ENCODE assay signal across 19 cellular contexts in genomic region chr3:123153124-123153523, GRCh38. TPM values are rescaled to one million over a fixed set of nuclear protein-coding genes. Genes with fewer than 3 reads are reported as not detected.
A peak's percentile ranks its signal among the peaks of the same experiment; 100 is the strongest.
DNase-seq lines count a peak whose midpoint lies in the region; ATAC-seq, FAIRE-seq and TF ChIP-seq lines count a peak whose summit lies in the region.
"Had no signal": no experiment of that assay in that cellular context is flagged by ENCODE, and none has a peak within 500 bp of the region (broad histone marks: within the 10 kb centered on the region; RNA-seq: fewer than 3 reads in every experiment).

No MANE protein-coding gene starts in this region.

- H3K4me3 Mint-ChIP-seq in CD14-positive monocyte (peak overlapping the region in 1 of 2 donors; percentile 59), endodermal cell (no peak overlapping the region)
- H3K4me3 Mint-ChIP-seq: activated CD4-positive, alpha-beta T cell treated with anti-CD3 and anti-CD28 coated beads, Interleukin-2, amount 10 ng/mL, durations not matched to agents 24 days and 14 days; activated naive CD8-positive, alpha-beta T cell had no signal

- no peak overlapping the region for H3K9ac ChIP-seq in endodermal cell (ENCODE audit: extremely low read depth, low read length, poor library complexity, severe bottlenecking)
- no peak overlapping the region for H3K9ac ChIP-seq in trophoblast cell (ENCODE audit: low read length)

- TF ChIP-seq POLR2A in esophagus muscularis mucosa (IDR thresholded peaks at IDR 0.05; ENCODE audit: low read depth), result no peak

- no peak overlapping the region for H3K18ac ChIP-seq in trophoblast cell (ENCODE audit: low read length)

- H3K9me3 Mint-ChIP-seq in CD14-positive monocyte (peaks cover 1 to 8% (median 4%) of the 10 kb centered on the region in 7 donors), endodermal cell (no peaks in the 10 kb centered on the region)

- H3K36me3 Mint-ChIP-seq in CD14-positive monocyte, result peaks cover 37 to 59% of the 10 kb centered on the region in 2 donors
- peaks cover 51% of the 10 kb centered on the region for H3K36me3 Mint-ChIP-seq in endodermal cell (ENCODE audit: low read depth)

- no peak overlapping the region for H2AFZ ChIP-seq in trophoblast cell (ENCODE audit: insufficient read depth, low read length, poor library complexity)

- H3K4me1 Mint-ChIP-seq in CD14-positive monocyte (peaks cover 38% of the 10 kb centered on the region), endodermal cell (peaks cover 19% of the 10 kb centered on the region)

- H3K23ac ChIP-seq in trophoblast cell (ENCODE audit: low read length), result no peak overlapping the region

- ATAC-seq in HG03095 (IDR thresholded peaks at IDR 0.05; ENCODE audit: unreplicated experiment) (no peak), HG03378 (IDR thresholded peaks at IDR 0.05; ENCODE audit: unreplicated experiment) (no peak)
- ATAC-seq: psoas muscle had no signal

- H3K4me2 ChIP-seq in trophoblast cell (ENCODE audit: low read length), result no peak overlapping the region

- no peaks in the 10 kb centered on the region for H3K4me1 ChIP-seq in endodermal cell (ENCODE audit: control insufficient read depth, insufficient read depth, low read length)
- no peaks in the 10 kb centered on the region for H3K4me1 ChIP-seq in trophoblast cell (ENCODE audit: control insufficient read depth in 1 of 2, insufficient read depth in 2 of 2, low read length in 2 of 2)
- no peaks in the 10 kb centered on the region for H3K4me1 ChIP-seq in esophagus muscularis mucosa
- H3K4me1 ChIP-seq: psoas muscle had no signal

- H3K27ac ChIP-seq in endodermal cell (ENCODE audit: low read depth, low read length), result peak overlapping the region; percentile 81
- no peak overlapping the region for H3K27ac ChIP-seq in trophoblast cell (ENCODE audit: low read depth, low read length)
- no peak overlapping the region for H3K27ac ChIP-seq in esophagus muscularis mucosa (replicated peaks in 1 of 4)
- H3K27ac ChIP-seq: brain microvascular endothelial cell, psoas muscle had no signal

- no peak overlapping the region for H3K4ac ChIP-seq in trophoblast cell (ENCODE audit: low read depth, low read length)

- TF ChIP-seq CTCF in CD14-positive monocyte (IDR thresholded peaks at IDR 0.05) (no peak), endodermal cell (conservative IDR thresholded peaks at IDR 0.05) (no peak), esophagus muscularis mucosa (IDR thresholded peaks at IDR 0.05) (no peak)

- intact Hi-C loops in CD14-positive monocyte (cut with micrococcal nuclease), result loop anchor here in 1 of 2 donors (5.0 kb wide), 1 partner anchor 44 kb away; no protein-coding TSS in a partner anchor
- intact Hi-C loops in esophagus muscularis mucosa (cut with DNase I), result no loop called here

- H3K9me3 ChIP-seq in endodermal cell (ENCODE audit: control insufficient read depth, low read length) (no peaks in the 10 kb centered on the region), trophoblast cell (ENCODE audit: insufficient read depth, low read depth, low read length) (no peaks in the 10 kb centered on the region), esophagus muscularis mucosa (no peaks in the 10 kb centered on the region)
- H3K9me3 ChIP-seq: psoas muscle had no signal

- 79 to 95% methylated on average over 2 of the region's 2 CpGs for WGBS in endodermal cell (ENCODE audit: insufficient coverage in 1 of 2, insufficient read length in 1 of 2), 2 experiments
- WGBS in trophoblast cell (ENCODE audit: extremely low coverage, insufficient coverage, insufficient read length), result no CpG with 5 or more reads among the region's 2 CpGs
- WGBS in esophagus muscularis mucosa, result 93% methylated on average over 2 of the region's 2 CpGs

- H3K27ac Mint-ChIP-seq in CD14-positive monocyte, result peak overlapping the region; percentile 79 to 95 (median 87)
- H3K27ac Mint-ChIP-seq in endodermal cell, result no peak overlapping the region

- H3K27me3 ChIP-seq in endodermal cell (ENCODE audit: control insufficient read depth, insufficient read depth, low read length, poor library complexity, severe bottlenecking), result no peaks in the 10 kb centered on the region
- no peaks in the 10 kb centered on the region for H3K27me3 ChIP-seq in trophoblast cell (ENCODE audit: insufficient read depth, low read length)
- no peaks in the 10 kb centered on the region for H3K27me3 ChIP-seq in esophagus muscularis mucosa
- H3K27me3 ChIP-seq: brain microvascular endothelial cell had no signal

- peak; percentile 55 for FAIRE-seq in GM19239 (lab: Jason Lieb, UNC)
- FAIRE-seq: G401.6 had no signal

- H3K4me3 ChIP-seq in endodermal cell (ENCODE audit: low read length), result no peak overlapping the region
- no peak overlapping the region for H3K4me3 ChIP-seq in trophoblast cell (ENCODE audit: low read depth, low read length)
- H3K4me3 ChIP-seq in esophagus muscularis mucosa, result no peak overlapping the region
- H3K4me3 ChIP-seq: psoas muscle had no signal

- peaks cover 0 to 3% (median 0%) of the 10 kb centered on the region in 3 donors for H3K27me3 Mint-ChIP-seq in CD14-positive monocyte (ENCODE audit: low read depth in 3 of 3)
- H3K27me3 Mint-ChIP-seq in endodermal cell (ENCODE audit: insufficient read depth), result no peaks in the 10 kb centered on the region
- H3K27me3 Mint-ChIP-seq: activated CD4-positive, alpha-beta T cell treated with anti-CD3 and anti-CD28 coated beads, Interleukin-2, amount 10 ng/mL, durations not matched to agents 24 days and 14 days; activated naive CD8-positive, alpha-beta T cell had no signal

- H3K14ac ChIP-seq in trophoblast cell (ENCODE audit: low read length), result no peak overlapping the region

- no peak overlapping the region for H2BK5ac ChIP-seq in trophoblast cell (ENCODE audit: low read depth, low read length, poor library complexity)

- no peak overlapping the region for H2AK5ac ChIP-seq in trophoblast cell (ENCODE audit: low read length)

- DNase-seq in CD14-positive monocyte (ENCODE audit: low spot score) (no peak), GM19239 (ENCODE audit: insufficient read length, low spot score) (no peak), NAMALWA (ENCODE audit: low spot score) (peak; percentile 80), endodermal cell (no peak), trophoblast cell (no peak), esophagus muscularis mucosa (ENCODE audit: extremely low spot score) (no peak)
- DNase-seq: activated CD4-positive, alpha-beta T cell treated with anti-CD3 and anti-CD28 coated beads, Interleukin-2, amount 10 ng/mL, durations not matched to agents 24 days and 14 days; brain microvascular endothelial cell; left cardiac atrium; NCI-H2081 treated with DMSO at 0.1 percent for 48 hours; NCI-H69; psoas muscle; RPMI8226; stimulated activated CD4-positive, alpha-beta T cell treated with anti-CD3 and anti-CD28 coated beads, Interleukin-12 subunit alpha, Interleukin-12 subunit beta, amount 100 ng/mL, for 4 hours; T-helper 2 cell had no signal

- no peaks in the 10 kb centered on the region for H3K79me1 ChIP-seq in trophoblast cell (ENCODE audit: low read length)

- no peak for TF ChIP-seq EP300 in esophagus muscularis mucosa (IDR thresholded peaks at IDR 0.05)

- H3K36me3 ChIP-seq in endodermal cell (ENCODE audit: control insufficient read depth, insufficient read depth, low read length) (peaks cover 90% of the 10 kb centered on the region), trophoblast cell (ENCODE audit: control insufficient read depth in 1 of 2, insufficient read depth in 2 of 2, low read length in 2 of 2) (peaks cover 70 to 72% of the 10 kb centered on the region in 2 experiments), esophagus muscularis mucosa (peaks cover 11 to 92% (median 65%) of the 10 kb centered on the region in 4 donors)

- no peak overlapping the region for H2BK120ac ChIP-seq in trophoblast cell (ENCODE audit: insufficient read depth, low read length, poor library complexity)

- H4K12ac ChIP-seq in trophoblast cell (ENCODE audit: low read depth, low read length), result no peak overlapping the region

- no peak overlapping the region for H2BK12ac ChIP-seq in trophoblast cell (ENCODE audit: low read length)

- H4K91ac ChIP-seq in trophoblast cell (ENCODE audit: low read depth, low read length), result no peak overlapping the region

- H3K79me2 ChIP-seq in trophoblast cell (ENCODE audit: control insufficient read depth, insufficient read depth, low read length, poor library complexity), result no peaks in the 10 kb centered on the region

- no peak overlapping the region for H4K8ac ChIP-seq in trophoblast cell (ENCODE audit: low read depth, low read length)

RNA-seq across cellular contexts. Expression of gene SEC22A, which starts 48.6 kb away (rescaled TPM):
- 10 to 100 TPM in 1 of 2 donors, 1 to 10 TPM in 1; 8.8 to 11.0 TPM for polyA plus RNA-seq in CD14-positive monocyte
- 10 to 100 TPM; 19.5 to 21.8 TPM for total RNA-seq in endodermal cell
- 26.2 TPM for polyA plus RNA-seq in endodermal cell (2013, experiment 1 of 2)
- 23.2 TPM for polyA plus RNA-seq in endodermal cell (2013, experiment 2 of 2)
- 10.4 and 10.9 TPM in 2 replicates for polyA plus RNA-seq in trophoblast cell (2013)
- 10 to 100 TPM; 12.0 to 29.9 (median 20.0) TPM for total RNA-seq in esophagus muscularis mucosa
